In the genomic region with DNA sequence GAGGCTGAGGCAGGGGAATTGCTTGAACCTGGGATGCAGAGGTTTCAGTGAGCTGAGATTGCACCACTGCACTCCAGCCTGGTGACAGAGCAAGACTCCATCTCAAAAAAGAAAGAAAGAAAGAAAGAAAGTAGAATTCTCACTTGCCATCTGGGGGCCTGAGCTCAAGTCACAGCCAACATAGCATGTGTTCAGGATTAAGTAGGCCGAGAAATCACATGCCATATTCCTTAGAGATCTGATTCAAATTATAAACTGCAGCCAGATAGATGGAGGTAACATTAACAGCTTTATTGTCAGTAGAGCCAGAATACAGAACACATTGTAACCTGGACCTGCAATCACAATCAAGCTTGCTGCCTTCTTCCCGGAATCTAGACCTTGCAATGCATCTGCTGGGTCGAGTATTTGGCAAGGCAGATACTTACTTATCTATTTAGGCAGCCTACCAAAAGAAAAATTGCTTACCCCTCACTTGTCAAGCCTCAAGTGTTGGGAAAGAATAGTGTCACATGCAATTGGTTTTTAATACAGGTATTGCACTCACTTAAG, we compare ENCODE assay signal across 23 cellular contexts.
DNase-seq lines count a peak whose midpoint lies in the region; ATAC-seq, FAIRE-seq and TF ChIP-seq lines count a peak whose summit lies in the region.
"Had no signal": no experiment of that assay in that cellular context is flagged by ENCODE, and none has a peak within 500 bp of the region (broad histone marks: within the 10 kb centered on the region; RNA-seq: fewer than 3 reads in every experiment).

No MANE protein-coding gene starts in this region.

- peaks cover 2 to 9% of the 10 kb centered on the region in 2 experiments; a peak in 3 of 5 replicates for H3K27me3 ChIP-seq in K562 (ENCODE audit: control insufficient read depth in 2 of 2, insufficient read depth in 2 of 2, low read length in 2 of 2)

- POLR2A ChIA-PET in K562 (lab: Yijun Ruan, JAX) = interaction anchor here (0.8 kb wide), 1 partner anchor 9 kb away, joined by 3 read pairs; no protein-coding TSS in a partner anchor

- H3K79me2 ChIP-seq in K562 (ENCODE audit: control insufficient read depth, insufficient read depth, low read length) = no peaks in the 10 kb centered on the region

- no peak for TF ChIP-seq POLR2A in K562 (conservative IDR thresholded peaks at IDR 0.05)

- no peak for FAIRE-seq in K562 (lab: Jason Lieb, UNC)
- FAIRE-seq: A549, GM12891, GM18507, H1 had no signal

- H3K9ac ChIP-seq in K562 (ENCODE audit: insufficient read depth in 1 of 2, low read depth in 2 of 2, low read length in 2 of 2) = no peak overlapping the region
- H3K9ac ChIP-seq: GM23248 had no signal

- peak; percentile 16 for DNase-seq in AG10803 (ENCODE audit: low read depth)
- DNase-seq in K562 (ENCODE audit: extremely low read depth in 1 of 4, low spot score in 3 of 4) = no peak
- DNase-seq in fibroblast of peridontal ligament (ENCODE audit: extremely low read depth) = peak; percentile 32
- peak; percentile 27 for DNase-seq in fibroblast of the conjunctiva (ENCODE audit: low read depth)
- DNase-seq in stimulated activated CD4-positive, alpha-beta T cell treated with anti-CD3 and anti-CD28 coated beads, Interleukin-4, amount 100 ng/mL, for 1 hour = no peak
- DNase-seq in NCI-H2107 (lab: John Stamatoyannopoulos, UW) = no peak
- DNase-seq: 8988T; ACHN; C1 segment of cervical spinal cord; Calu3; CD4-positive, alpha-beta memory T cell; COR-L47; DMS53; DMS79 treated with DMSO at 0.1 percent for 48 hours; GF-D8; GM23248; H7; HCEC 1CT had no signal

- no peak for ATAC-seq in K562
- no peak for ATAC-seq in GM21447 (IDR thresholded peaks at IDR 0.05; ENCODE audit: unreplicated experiment)
- ATAC-seq: A549 had no signal

- H3K9me1 ChIP-seq in K562 (ENCODE audit: control insufficient read depth, insufficient read depth, low read length) = no peaks in the 10 kb centered on the region

- no peak overlapping the region for H2AFZ ChIP-seq in K562 (ENCODE audit: low read depth, low read length)
- H2AFZ ChIP-seq: GM23248 had no signal

- no peaks in the 10 kb centered on the region for H3K9me3 ChIP-seq in K562 (replicated peaks; ENCODE audit: control insufficient read depth, insufficient read depth, low read depth, low read length)
- H3K9me3 ChIP-seq: A549 had no signal

- TF ChIP-seq RAD21 in K562 (CRISPR knock-in tag; conservative IDR thresholded peaks at IDR 0.05 in 1 of 2, IDR thresholded peaks at IDR 0.05 in 1 of 2) = no peak

- no peaks in the 10 kb centered on the region for H4K20me1 ChIP-seq in K562 (replicated peaks; ENCODE audit: control insufficient read depth, insufficient read depth, low read length)

- TF ChIP-seq CTCF in AG10803 (conservative IDR thresholded peaks at IDR 0.05; ENCODE audit: low read length) (no peak), K562 (IDR thresholded peaks at IDR 0.05 in 2 of 3, conservative IDR thresholded peaks at IDR 0.05 in 1 of 3; ENCODE audit: insufficient read depth in 2 of 3, low read depth in 1 of 3, low read length in 3 of 3) (no peak)

- H3K4me1 ChIP-seq in K562 (replicated peaks in 1 of 2; ENCODE audit: control insufficient read depth in 2 of 2, insufficient read depth in 2 of 2, low read length in 2 of 2) = no peaks in the 10 kb centered on the region
- H3K4me1 ChIP-seq: A549 had no signal

- CTCF ChIA-PET in K562 (lab: Yijun Ruan, JAX; ENCODE audit: low intra/inter-chr PET ratio) = no interaction called here

- H3K4me2 ChIP-seq in K562 (ENCODE audit: insufficient read depth, low read length) = no peak overlapping the region
- H3K4me2 ChIP-seq: A549 had no signal

- in situ Hi-C loops in K562 (cut with MboI) = no loop called here

- no peak for TF ChIP-seq EP300 in K562 (IDR thresholded peaks at IDR 0.05; ENCODE audit: low read length)

- WGBS in K562 (ENCODE audit: insufficient coverage, low coverage, missing lambda C conversion rate) = 0% methylated on average over 3 of the region's 3 CpGs

- intact Hi-C loops in K562 (cut with micrococcal nuclease) = no loop called here

- no peak overlapping the region for H3K4me3 ChIP-seq in AG10803 (ENCODE audit: low read length)
- H3K4me3 ChIP-seq in K562 = no peak overlapping the region
- H3K4me3 ChIP-seq: A549, GM23248 had no signal

- H3K27ac ChIP-seq in K562 (ENCODE audit: extremely low read depth, low read depth, low read length) = no peak overlapping the region
- H3K27ac ChIP-seq: A549, GM23248 had no signal

- no peaks in the 10 kb centered on the region for H3K36me3 ChIP-seq in K562 (ENCODE audit: control insufficient read depth, insufficient read depth, low read length)

- no TSS peak for BruUV-seq in K562 (replicated peaks; lab: Mats Ljungman, UMichigan)

TF ChIP-seq in K562, 482 proteins besides CTCF, POLR2A, EP300 and RAD21:
- TF ChIP-seq SREBF2 (CRISPR knock-in tag; IDR thresholded peaks at IDR 0.05) (no peak), ZNF146 (CRISPR knock-in tag; IDR thresholded peaks at IDR 0.05; ENCODE audit: unreplicated experiment) (no peak), RBM34 (IDR thresholded peaks at IDR 0.05; ENCODE audit: borderline replicate concordance, insufficient read depth, low read length) (no peak), CBFA2T3 (IDR thresholded peaks at IDR 0.05) (peak; percentile 23; the same call in 1 of the 2 replicates)
TF ChIP-seq in K562: peak in this region for 1.

Comparison
In these comparisons a context has a peak if more than half of its experiments do, and no peak if none do; other contexts are left out.
1. DNase-seq: peak in AG10803 (single experiment), fibroblast of peridontal ligament (single experiment) and fibroblast of the conjunctiva (single experiment); none in K562 (0 of 4), stimulated activated CD4-positive, alpha-beta T cell treated with anti-CD3 and anti-CD28 coated beads, Interleukin-4, amount 100 ng/mL, for 1 hour (single experiment) and NCI-H2107 (single experiment).